ENCODE assay signal across 8 cellular contexts in the genomic region with DNA sequence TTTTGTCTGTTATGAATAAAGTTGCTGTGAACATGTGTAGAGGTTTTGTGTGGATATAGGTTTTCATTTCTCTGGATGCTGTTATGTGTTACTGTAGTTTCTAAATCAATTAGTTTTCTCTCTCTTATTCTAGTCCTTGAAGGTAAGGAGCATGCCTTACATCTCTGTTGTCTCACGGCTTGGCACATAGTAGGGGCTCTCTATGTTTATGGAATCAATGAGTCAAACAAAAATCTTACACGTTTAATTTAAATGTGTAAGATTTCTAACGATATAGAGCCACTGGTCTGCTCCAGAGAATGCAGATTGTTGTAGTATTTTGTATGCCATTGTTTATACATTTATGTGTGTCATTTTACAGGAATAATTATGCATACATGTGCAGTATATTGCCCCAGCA.
"Had no signal": no experiment of that assay in that cellular context is flagged by ENCODE, and none has a peak within 500 bp of the region (broad histone marks: within the 10 kb centered on the region; RNA-seq: fewer than 3 reads in every experiment).

No MANE protein-coding gene starts in this region.

- ATAC-seq: GM12878 had no signal

- H3K4me3 ChIP-seq: GM12878 had no signal

- FAIRE-seq: G401.6, GM12878, GM12891, GM12892, GM18507, GM19239 had no signal

- DNase-seq: GDM1, GF-D8 had no signal
